Comparison of ENCODE assay signal across 10 cellular contexts in the genomic region with DNA sequence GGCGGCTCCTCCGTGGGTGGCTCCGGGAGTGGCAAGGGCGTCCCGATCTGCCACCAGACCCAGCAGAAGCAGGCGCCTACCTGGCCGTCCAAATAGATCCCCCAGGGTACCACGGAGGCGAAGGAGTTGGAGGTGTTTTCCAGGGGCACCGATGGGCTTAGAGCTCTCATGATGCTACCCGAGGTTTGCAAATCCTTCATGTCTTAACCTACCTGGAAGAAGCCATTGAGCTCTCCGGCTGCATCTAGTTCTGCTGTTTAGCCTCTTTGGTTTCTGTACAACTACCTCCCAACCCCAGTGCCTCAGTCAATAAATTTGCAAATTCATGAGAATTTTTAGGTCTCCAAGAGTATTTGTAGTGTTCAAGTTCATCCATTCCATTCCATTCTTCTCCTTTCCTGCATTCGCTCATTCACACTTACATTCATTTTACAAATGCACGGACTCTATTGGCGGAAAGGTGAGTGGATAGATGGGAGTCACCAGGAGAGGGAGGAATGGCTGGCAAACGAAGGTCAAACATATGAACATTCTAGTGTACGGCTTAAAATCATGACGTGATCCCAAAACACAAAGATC. TPM values are rescaled to one million over a fixed set of nuclear protein-coding genes. Genes with fewer than 3 reads are reported as not detected.
DNase-seq lines count a peak whose midpoint lies in the region; ATAC-seq and TF ChIP-seq lines count a peak whose summit lies in the region.
"Had no signal": no experiment of that assay in that cellular context is flagged by ENCODE, and none has a peak within 500 bp of the region (broad histone marks: within the 10 kb centered on the region; RNA-seq: fewer than 3 reads in every experiment).

No MANE protein-coding gene starts in this region.

- intact Hi-C loops in activated CD4-positive, alpha-beta T cell treated with anti-CD3 and anti-CD28 coated beads, Interleukin-2, amount 10 ng/mL, durations not matched to agents 24 days and 14 days (cut with micrococcal nuclease): no loop called here
- intact Hi-C loops in left lung (cut with DNase I): no loop called here

- no peak overlapping the region for H3K27ac Mint-ChIP-seq in activated CD4-positive, alpha-beta T cell treated with anti-CD3 and anti-CD28 coated beads, Interleukin-2, amount 10 ng/mL, durations not matched to agents 24 days and 14 days
- H3K27ac Mint-ChIP-seq in activated naive CD8-positive, alpha-beta T cell treated with anti-CD3 and anti-CD28 coated beads for 36 hours: no peak overlapping the region

- no peak for TF ChIP-seq CTCF in left lung (IDR thresholded peaks at IDR 0.05)
- TF ChIP-seq CTCF in thoracic aorta (IDR thresholded peaks at IDR 0.05): no peak

- H3K4me1 ChIP-seq in left lung (peaks cover 5 to 8% of the 10 kb centered on the region in 2 donors), thoracic aorta (ENCODE audit: control insufficient read depth in 1 of 2, low read depth in 2 of 2) (peaks cover 0 to 11% of the 10 kb centered on the region in 2 donors)

- ATAC-seq in left lung (no peak), thoracic aorta (ENCODE audit: insufficient number of reproducible peaks, low FRiP score, low read depth) (no peak)

- no peak for DNase-seq in activated CD4-positive, alpha-beta T cell treated with anti-CD3 and anti-CD28 coated beads, Interleukin-2, amount 10 ng/mL, durations not matched to agents 24 days and 14 days
- DNase-seq in activated CD4-positive, alpha-beta T cell treated with anti-CD3 and anti-CD28 coated beads, Interleukin-2, amount 50 U/mL, for 4 hours: no peak
- no peak for DNase-seq in activated naive CD8-positive, alpha-beta T cell treated with anti-CD3 and anti-CD28 coated beads for 36 hours
- DNase-seq in left lung (no peak), thoracic aorta (ENCODE audit: low spot score) (no peak), kidney tubule cell (ENCODE audit: low spot score) (no peak), HK-2 (ENCODE audit: unreplicated experiment) (no peak)
- DNase-seq in activated naive CD4-positive, alpha-beta T cell (lab: John Stamatoyannopoulos, UW): no peak
- DNase-seq: DMS53 had no signal

- H3K36me3 ChIP-seq in left lung (no peaks in the 10 kb centered on the region), thoracic aorta (no peaks in the 10 kb centered on the region)

- no peaks in the 10 kb centered on the region for H3K9me3 ChIP-seq in left lung
- no peaks in the 10 kb centered on the region for H3K9me3 ChIP-seq in thoracic aorta

- H3K27ac ChIP-seq in left lung (no peak overlapping the region), thoracic aorta (no peak overlapping the region)

- H3K4me3 Mint-ChIP-seq in activated CD4-positive, alpha-beta T cell treated with anti-CD3 and anti-CD28 coated beads, Interleukin-2, amount 10 ng/mL, durations not matched to agents 24 days and 14 days: peak overlapping the region; percentile 57
- peak overlapping the region; percentile 57 for H3K4me3 Mint-ChIP-seq in activated naive CD8-positive, alpha-beta T cell treated with anti-CD3 and anti-CD28 coated beads for 36 hours

- peaks cover 18% of the 10 kb centered on the region for H3K4me1 Mint-ChIP-seq in activated CD4-positive, alpha-beta T cell treated with anti-CD3 and anti-CD28 coated beads, Interleukin-2, amount 10 ng/mL, durations not matched to agents 24 days and 14 days
- peaks cover 25% of the 10 kb centered on the region for H3K4me1 Mint-ChIP-seq in activated naive CD8-positive, alpha-beta T cell treated with anti-CD3 and anti-CD28 coated beads for 36 hours

- H3K27me3 ChIP-seq in left lung (peaks cover 45 to 84% of the 10 kb centered on the region in 2 donors), thoracic aorta (replicated peaks; ENCODE audit: insufficient read depth) (peaks cover 15% of the 10 kb centered on the region)

- H3K4me3 ChIP-seq in left lung: peak overlapping the region; percentile 15 to 30
- peak overlapping the region; percentile 71 for H3K4me3 ChIP-seq in thoracic aorta

- H3K9me3 Mint-ChIP-seq in activated CD4-positive, alpha-beta T cell treated with anti-CD3 and anti-CD28 coated beads, Interleukin-2, amount 10 ng/mL, durations not matched to agents 24 days and 14 days: no peaks in the 10 kb centered on the region
- H3K9me3 Mint-ChIP-seq in activated naive CD8-positive, alpha-beta T cell treated with anti-CD3 and anti-CD28 coated beads for 36 hours: no peaks in the 10 kb centered on the region

- peaks cover 3% of the 10 kb centered on the region for H3K36me3 Mint-ChIP-seq in activated CD4-positive, alpha-beta T cell treated with anti-CD3 and anti-CD28 coated beads, Interleukin-2, amount 10 ng/mL, durations not matched to agents 24 days and 14 days (ENCODE audit: low read depth)
- H3K36me3 Mint-ChIP-seq in activated naive CD8-positive, alpha-beta T cell treated with anti-CD3 and anti-CD28 coated beads for 36 hours: no peaks in the 10 kb centered on the region

- H3K27me3 Mint-ChIP-seq in activated CD4-positive, alpha-beta T cell treated with anti-CD3 and anti-CD28 coated beads, Interleukin-2, amount 10 ng/mL, durations not matched to agents 24 days and 14 days: peaks cover 75% of the 10 kb centered on the region
- H3K27me3 Mint-ChIP-seq in activated naive CD8-positive, alpha-beta T cell treated with anti-CD3 and anti-CD28 coated beads for 36 hours: peaks cover 61% of the 10 kb centered on the region

RNA-seq across cellular contexts. Expression of gene LORICRIN, which starts 2.4 kb away (rescaled TPM):
- not detected in 2 replicates for total RNA-seq in activated CD4-positive, alpha-beta T cell treated with anti-CD3 and anti-CD28 coated beads, Interleukin-2, amount 10 ng/mL, durations not matched to agents 24 days and 14 days
- not detected for total RNA-seq in activated naive CD8-positive, alpha-beta T cell treated with anti-CD3 and anti-CD28 coated beads for 36 hours
- total RNA-seq in left lung: not detected
- total RNA-seq in thoracic aorta: not detected

RNA-seq across cellular contexts. Expression of gene PRR9, which starts 44.5 kb away (rescaled TPM):
- not detected in 2 replicates for total RNA-seq in activated CD4-positive, alpha-beta T cell treated with anti-CD3 and anti-CD28 coated beads, Interleukin-2, amount 10 ng/mL, durations not matched to agents 24 days and 14 days
- total RNA-seq in activated naive CD8-positive, alpha-beta T cell treated with anti-CD3 and anti-CD28 coated beads for 36 hours: not detected
- total RNA-seq in left lung: not detected
- not detected for total RNA-seq in thoracic aorta

RNA-seq across cellular contexts. Expression of gene PGLYRP3, which starts 50.9 kb away (rescaled TPM):
- not detected in 2 replicates for total RNA-seq in activated CD4-positive, alpha-beta T cell treated with anti-CD3 and anti-CD28 coated beads, Interleukin-2, amount 10 ng/mL, durations not matched to agents 24 days and 14 days
- not detected for total RNA-seq in activated naive CD8-positive, alpha-beta T cell treated with anti-CD3 and anti-CD28 coated beads for 36 hours
- total RNA-seq in left lung (not detected), thoracic aorta (not detected)
- total RNA-seq: temporal lobe had no signal

RNA-seq across cellular contexts. Expression of gene LELP1, which starts 58.7 kb away (rescaled TPM):
- total RNA-seq in activated CD4-positive, alpha-beta T cell treated with anti-CD3 and anti-CD28 coated beads, Interleukin-2, amount 10 ng/mL, durations not matched to agents 24 days and 14 days: not detected in 2 replicates
- not detected for total RNA-seq in activated naive CD8-positive, alpha-beta T cell treated with anti-CD3 and anti-CD28 coated beads for 36 hours
- total RNA-seq in left lung (not detected), thoracic aorta (not detected)
- total RNA-seq: temporal lobe had no signal
